ENCODE assay signal across 16 cellular contexts in the genomic region with DNA sequence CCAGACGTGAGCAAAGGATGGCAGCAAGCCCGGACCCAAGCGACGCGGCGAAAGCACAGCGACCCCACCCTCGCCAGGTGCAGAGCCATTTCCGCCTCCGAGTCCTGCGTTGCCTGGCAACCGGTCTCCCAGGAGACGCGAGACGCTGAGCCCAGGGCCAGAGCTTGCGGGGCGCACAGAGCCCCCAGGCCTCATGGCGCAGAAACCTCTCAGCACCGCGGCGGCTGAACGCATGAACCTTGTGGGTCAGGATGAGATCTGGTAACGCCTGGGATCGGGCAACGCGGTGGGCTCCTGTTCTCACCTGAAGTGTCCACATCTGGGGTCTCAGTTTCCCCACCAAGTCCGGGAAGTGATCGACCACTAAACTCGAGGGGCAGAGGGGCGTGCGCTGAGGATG.
DNase-seq lines count a peak whose midpoint lies in the region; ATAC-seq, FAIRE-seq and TF ChIP-seq lines count a peak whose summit lies in the region.
"Had no signal": no experiment of that assay in that cellular context is flagged by ENCODE, and none has a peak within 500 bp of the region (broad histone marks: within the 10 kb centered on the region; RNA-seq: fewer than 3 reads in every experiment).

No MANE protein-coding gene starts in this region.

- H2BK5ac ChIP-seq in H1 (ENCODE audit: low read depth, low read length), result no peak overlapping the region

- DNase-seq in NCI-H2081 (lab: John Stamatoyannopoulos, UW) (peak; percentile 19 to 54), NCI-H2081 treated with DMSO at 0.1 percent for 48 hours (lab: John Stamatoyannopoulos, UW) (no peak), NCI-H1417 (lab: John Stamatoyannopoulos, UW) (peak; percentile 70 to 88 (median 82)), H1 (ENCODE audit: low read depth in 1 of 2, low spot score in 2 of 2) (peak; percentile 33 to 90), osteocyte (ENCODE audit: extremely low spot score, unreplicated experiment) (no peak), glomerular visceral epithelial cell (ENCODE audit: extremely low spot score) (no peak)
- DNase-seq: activated CD4-positive, CD25-positive, alpha-beta regulatory T cell; erythroblast; immature natural killer cell had no signal

- H3K9ac ChIP-seq in H1 (replicated peaks in 1 of 4; ENCODE audit: extremely low read depth in 1 of 4, low read depth in 3 of 4, low read length in 3 of 4) (no peak overlapping the region), neural cell (ENCODE audit: low read length) (no peak overlapping the region)

- CTCF ChIA-PET in H1 (lab: Charles Lee; ENCODE audit: partially characterized antibody), result interaction anchor here (0.9 to 1.9 kb wide), 6 partner anchors 18 to 553 kb away, joined by 3 to 6 read pairs (median 4); no protein-coding TSS in a partner anchor

- H3K4me3 Mint-ChIP-seq in osteocyte (ENCODE audit: unreplicated experiment), result no peak overlapping the region
- H3K4me3 Mint-ChIP-seq: activated T-helper 17 cell treated with anti-CD3 and anti-CD28 coated beads, Interleukin-2, amount 50 U/mL, for 72 hours; immature natural killer cell had no signal

- 20% methylated on average over 31 of the region's 31 CpGs; no CpG with 5 or more reads in 1 of the 2 experiments for WGBS in H1 (ENCODE audit: extremely low coverage in 1 of 2, insufficient coverage in 1 of 2, insufficient read length in 1 of 2, insufficient replicate concordance in 2 of 2, low coverage in 1 of 2, low lambda C conversion rate in 2 of 2, missing lambda C conversion rate in 1 of 2), 2 experiments

- H3K27me3 Mint-ChIP-seq in osteocyte (ENCODE audit: unreplicated experiment), result peaks cover 57% of the 10 kb centered on the region

- H3K4me1 ChIP-seq in H1 (replicated peaks in 1 of 4; ENCODE audit: control insufficient read depth in 3 of 4, insufficient read depth in 4 of 4, low read length in 3 of 4), result peaks cover 0 to 9% (median under 1%) of the 10 kb centered on the region in 4 experiments; a peak in 3 of 7 replicates
- H3K4me1 ChIP-seq: SJSA1 had no signal

- H2BK20ac ChIP-seq in H1 (ENCODE audit: low read length), result no peak overlapping the region

- no peak overlapping the region for H4K8ac ChIP-seq in H1 (ENCODE audit: extremely low read depth, insufficient read depth, low read length)

- no peaks in the 10 kb centered on the region for H3K9me3 Mint-ChIP-seq in osteocyte (ENCODE audit: unreplicated experiment)
- H3K9me3 Mint-ChIP-seq: activated T-helper 17 cell treated with anti-CD3 and anti-CD28 coated beads, Interleukin-2, amount 50 U/mL, for 72 hours; immature natural killer cell had no signal

- H4K5ac ChIP-seq in H1 (ENCODE audit: insufficient read length, low read depth, low read length), result no peak overlapping the region

- no peaks in the 10 kb centered on the region for H3K9me3 ChIP-seq in H1 (ENCODE audit: insufficient read depth in 2 of 2, low read depth in 1 of 2, low read length in 1 of 2)
- H3K9me3 ChIP-seq in neural cell (ENCODE audit: low read length), result no peaks in the 10 kb centered on the region
- H3K9me3 ChIP-seq: SJSA1, thoracic aorta had no signal

- no peaks in the 10 kb centered on the region for H3F3A ChIP-seq in neural cell (ENCODE audit: insufficient read depth, low read length, poor library complexity, severe bottlenecking)

- peaks cover 0 to 14% (median 2%) of the 10 kb centered on the region in 4 experiments; a peak in 4 of 7 replicates for H3K27me3 ChIP-seq in H1 (replicated peaks in 1 of 4; ENCODE audit: control insufficient read depth in 3 of 4, extremely low read depth in 1 of 4, insufficient read depth in 3 of 4, low read length in 3 of 4)
- H3K27me3 ChIP-seq in neural cell (ENCODE audit: insufficient read depth, low read depth, low read length), result no peaks in the 10 kb centered on the region
- H3K27me3 ChIP-seq: SJSA1 had no signal

- POLR2A ChIA-PET in H1 (lab: Charles Lee; ENCODE audit: partially characterized antibody), result no interaction called here

- H3K23ac ChIP-seq in H1 (ENCODE audit: insufficient read length), result no peak overlapping the region

- no peak overlapping the region for H2BK12ac ChIP-seq in H1 (ENCODE audit: low read depth, low read length)

- peaks cover 3% of the 10 kb centered on the region; the same call in 1 of the 2 replicates for H3K23me2 ChIP-seq in H1 (ENCODE audit: low read depth, low read length)

- no peaks in the 10 kb centered on the region for H4K20me1 ChIP-seq in H1 (replicated peaks in 1 of 2; ENCODE audit: control insufficient read depth in 1 of 2, insufficient read depth in 2 of 2, low read length in 2 of 2)
- H4K20me1 ChIP-seq in neural cell (ENCODE audit: insufficient read depth), result no peaks in the 10 kb centered on the region

- no peak overlapping the region for H4K91ac ChIP-seq in H1 (replicated peaks; ENCODE audit: insufficient read length, low read length)

- H2AFZ ChIP-seq in H1 (ENCODE audit: low read length) (peak overlapping the region; percentile 98), neural cell (ENCODE audit: low read depth, low read length) (no peak overlapping the region)

- no peak overlapping the region for H3K56ac ChIP-seq in H1 (replicated peaks; ENCODE audit: insufficient read length, low read depth, low read length)

- no peak overlapping the region for H3K14ac ChIP-seq in H1 (ENCODE audit: insufficient read length)

- TF ChIP-seq CTCF in H1 (IDR thresholded peaks at IDR 0.05; ENCODE audit: control extremely low read depth in 1 of 3, insufficient read depth in 1 of 3, low read depth in 1 of 3, low read length in 3 of 3), result peak in 2 of 3 experiments; percentile 2 to 10; a peak in 1 of 4 replicates
- no peak for TF ChIP-seq CTCF in neural cell (IDR thresholded peaks at IDR 0.05; ENCODE audit: poor library complexity, severe bottlenecking)
- no peak for TF ChIP-seq CTCF in osteocyte (IDR thresholded peaks at IDR 0.05)

- no peak for FAIRE-seq in H1 (lab: Jason Lieb, UNC)
- FAIRE-seq: A204.1 had no signal

- H3K27ac Mint-ChIP-seq in osteocyte (ENCODE audit: unreplicated experiment), result no peak overlapping the region
- H3K27ac Mint-ChIP-seq: activated T-helper 17 cell treated with anti-CD3 and anti-CD28 coated beads, Interleukin-2, amount 50 U/mL, for 72 hours; immature natural killer cell had no signal

- H3K79me2 ChIP-seq in H1 (ENCODE audit: control insufficient read depth in 1 of 2, insufficient read depth in 2 of 2, low read length in 2 of 2) (no peaks in the 10 kb centered on the region), neural cell (replicated peaks; ENCODE audit: insufficient read depth, low read length) (no peaks in the 10 kb centered on the region)

- H3K4me3 ChIP-seq in H1 (ENCODE audit: extremely low read depth in 1 of 4, insufficient read depth in 2 of 4, low read depth in 3 of 4, low read length in 4 of 4) (peak overlapping the region in 3 of 4 experiments; percentile 19 to 46 (median 32); a peak in 4 of 8 replicates), neural cell (ENCODE audit: low read length) (peak overlapping the region; percentile 46)
- H3K4me3 ChIP-seq: cardiac muscle cell, SJSA1, thoracic aorta had no signal

- no peaks in the 10 kb centered on the region for H3K9me2 ChIP-seq in neural cell (ENCODE audit: insufficient read depth, low read length)

- no peaks in the 10 kb centered on the region for H3K4me1 Mint-ChIP-seq in osteocyte (ENCODE audit: unreplicated experiment)
- H3K4me1 Mint-ChIP-seq: activated T-helper 17 cell treated with anti-CD3 and anti-CD28 coated beads, Interleukin-2, amount 50 U/mL, for 72 hours; immature natural killer cell had no signal

- TF ChIP-seq EP300 in H1 (IDR thresholded peaks at IDR 0.05; ENCODE audit: borderline replicate concordance in 1 of 2, low read depth in 2 of 2, low read length in 2 of 2) (no peak), neural cell (conservative IDR thresholded peaks at IDR 0.05; ENCODE audit: poor library complexity, severe bottlenecking) (no peak)

- H2BK120ac ChIP-seq in H1 (replicated peaks; ENCODE audit: low read depth, low read length), result no peak overlapping the region

- H3K36me3 Mint-ChIP-seq in osteocyte (ENCODE audit: unreplicated experiment), result no peaks in the 10 kb centered on the region
- H3K36me3 Mint-ChIP-seq: immature natural killer cell had no signal

- H3K4me2 ChIP-seq in H1 (ENCODE audit: insufficient read depth in 1 of 2, low read depth in 2 of 2, low read length in 2 of 2), result peak overlapping the region; percentile 66 to 69
- H3K4me2 ChIP-seq in neural cell (ENCODE audit: low read length), result no peak overlapping the region

- H3K4ac ChIP-seq in H1 (replicated peaks; ENCODE audit: insufficient read length, low read depth, low read length), result no peak overlapping the region

- no peak overlapping the region for H2BK15ac ChIP-seq in H1 (ENCODE audit: low read length)

- no peaks in the 10 kb centered on the region for H3K79me1 ChIP-seq in H1 (ENCODE audit: low read depth, low read length)

- H3K36me3 ChIP-seq in H1 (ENCODE audit: control insufficient read depth in 2 of 4, insufficient read depth in 4 of 4, low read length in 3 of 4) (no peaks in the 10 kb centered on the region), neural cell (ENCODE audit: insufficient read depth, low read length) (no peaks in the 10 kb centered on the region)
- H3K36me3 ChIP-seq: cardiac muscle cell, SJSA1, thoracic aorta had no signal

- TF ChIP-seq RAD21 in H1 (IDR thresholded peaks at IDR 0.05 in 1 of 2, conservative IDR thresholded peaks at IDR 0.05 in 1 of 2; ENCODE audit: low read depth in 2 of 2, low read length in 2 of 2) (0 out of 4 replicates have a peak, but pooled peaks of 1 of the 2 experiments have one; percentile 0), neural cell (conservative IDR thresholded peaks at IDR 0.05) (no peak)

- H2AK5ac ChIP-seq in H1 (ENCODE audit: low read depth, low read length), result no peak overlapping the region

- H3K18ac ChIP-seq in H1 (ENCODE audit: extremely low read depth, low read length), result no peak overlapping the region

- H3K27ac ChIP-seq in H1 (ENCODE audit: low read depth, low read length), result no peak overlapping the region
- H3K27ac ChIP-seq in neural cell (ENCODE audit: low read length), result no peak overlapping the region
- H3K27ac ChIP-seq: cardiac muscle cell, SJSA1, thoracic aorta had no signal

- ATAC-seq in GM18502 (IDR thresholded peaks at IDR 0.05; ENCODE audit: poor library complexity, unreplicated experiment), result no peak
- ATAC-seq: activated T-helper 17 cell treated with anti-CD3 and anti-CD28 coated beads, Interleukin-2, amount 50 U/mL, for 72 hours had no signal

- no peak for TF ChIP-seq POLR2A in H1 (IDR thresholded peaks at IDR 0.05; ENCODE audit: control extremely low read depth in 1 of 2, low read depth in 2 of 2, low read length in 2 of 2)

TF ChIP-seq in H1, 55 proteins besides CTCF, POLR2A, EP300 and RAD21 (continues in another document):
- TF ChIP-seq SRF (IDR thresholded peaks at IDR 0.05; ENCODE audit: low read depth, low read length), result no peak
- no peak for TF ChIP-seq POLR2AphosphoS5 (IDR thresholded peaks at IDR 0.05; ENCODE audit: low read depth, low read length)
- no peak for TF ChIP-seq PHF8 (conservative IDR thresholded peaks at IDR 0.05; ENCODE audit: low read depth, low read length)

TF ChIP-seq in neural cell, 6 proteins besides CTCF, POLR2A, EP300 and RAD21 (continues in another document):
- no peak for TF ChIP-seq POLR2AphosphoS5 (IDR thresholded peaks at IDR 0.05)
- no peak for TF ChIP-seq SMC3 (conservative IDR thresholded peaks at IDR 0.05; ENCODE audit: poor library complexity)
- TF ChIP-seq TAF1 (IDR thresholded peaks at IDR 0.05; ENCODE audit: low read depth), result no peak
- TF ChIP-seq EZH2 (IDR thresholded peaks at IDR 0.05; ENCODE audit: borderline replicate concordance, insufficient read depth, low read length, poor library complexity, severe bottlenecking), result no peak

Comparison
In these comparisons a context has a peak if more than half of its experiments do, and no peak if none do; other contexts are left out.
1. DNase-seq: peak in NCI-H2081 (2 of 2), NCI-H1417 (3 of 3) and H1 (2 of 2); none in NCI-H2081 treated with DMSO at 0.1 percent for 48 hours (single experiment), osteocyte (single experiment) and glomerular visceral epithelial cell (single experiment).
2. CTCF ChIP-seq: peak in H1 (2 of 3); none in neural cell (single experiment) and osteocyte (single experiment).